ENCODE assay signal across 2 cellular contexts in the genomic region with DNA sequence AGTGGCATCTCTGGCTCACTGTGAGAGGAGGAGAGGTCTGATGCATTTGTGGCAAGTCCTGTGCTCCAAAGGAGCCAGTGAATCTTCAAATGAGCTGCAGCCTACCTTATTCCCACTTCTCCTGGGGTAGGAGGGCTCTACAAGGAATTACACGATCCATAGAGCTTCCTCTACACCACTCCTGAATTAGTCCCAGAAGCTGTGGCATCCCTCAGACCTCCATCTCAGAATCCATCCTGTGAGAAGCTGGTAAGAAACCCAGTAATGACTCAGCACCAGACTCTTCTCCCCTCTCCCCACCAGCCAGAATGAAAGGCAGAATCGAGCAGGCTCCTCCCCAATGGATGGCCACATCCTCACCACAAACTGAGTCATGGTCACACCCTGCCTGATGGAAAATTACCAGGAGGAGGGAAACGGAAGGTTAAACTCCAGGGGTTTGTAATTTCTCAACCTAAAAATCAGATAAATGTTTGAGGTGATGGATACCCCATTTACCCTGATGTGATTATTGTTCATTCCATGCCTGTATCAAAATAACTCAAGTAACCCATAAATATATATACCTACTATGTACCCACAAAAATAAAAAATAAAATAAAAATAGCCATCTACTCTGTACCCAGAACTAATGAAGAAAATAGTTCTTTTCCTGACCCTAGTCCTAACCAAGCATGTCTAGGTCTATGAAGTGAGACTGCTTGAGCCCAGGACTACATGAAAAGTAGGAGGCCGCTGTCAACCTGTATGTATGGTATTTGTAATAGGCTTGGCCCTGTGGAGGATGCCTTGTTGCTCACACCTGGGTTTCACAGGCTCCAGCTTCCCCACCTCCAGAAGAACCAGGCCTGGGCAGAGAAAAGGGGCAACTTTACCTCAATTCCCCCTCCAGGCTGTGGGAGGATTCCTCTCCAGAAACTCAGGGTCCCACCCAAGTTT.
TF ChIP-seq lines count a peak whose summit lies in the region.

No MANE protein-coding gene starts in this region.

TF ChIP-seq in A549, 52 proteins besides CTCF, POLR2A, EP300 and RAD21 (continues in another document):
- TF ChIP-seq FOSL2 (IDR thresholded peaks at IDR 0.05) (peak; percentile 87), FOSL2 (CRISPR knock-in tag; IDR thresholded peaks at IDR 0.05) (peak; percentile 96), NR3C1 (IDR thresholded peaks at IDR 0.05) (no peak), ZC3H11A (IDR thresholded peaks at IDR 0.05) (no peak), CBX2 (IDR thresholded peaks at IDR 0.05; ENCODE audit: borderline replicate concordance, low read depth) (no peak), CEBPB (IDR thresholded peaks at IDR 0.05) (peak; percentile 59 to 80), RARB (CRISPR knock-in tag; IDR thresholded peaks at IDR 0.05) (no peak), FOXS1 (CRISPR knock-in tag; IDR thresholded peaks at IDR 0.05) (no peak), KDM5A (IDR thresholded peaks at IDR 0.05) (no peak), HOXB13 (CRISPR knock-in tag; IDR thresholded peaks at IDR 0.05; ENCODE audit: low read depth) (no peak), FOSB (CRISPR knock-in tag; IDR thresholded peaks at IDR 0.05) (no peak; the same call in 1 of the 2 replicates), HEYL (CRISPR knock-in tag; IDR thresholded peaks at IDR 0.05) (0 out of 2 replicates have a peak, but pooled peaks have one; percentile 17), CHD4 (IDR thresholded peaks at IDR 0.05; ENCODE audit: borderline replicate concordance) (no peak), NFE2L2 (conservative IDR thresholded peaks at IDR 0.05; ENCODE audit: low read length) (peak; percentile 96), BHLHE40 (IDR thresholded peaks at IDR 0.05; ENCODE audit: low read depth, low read length) (no peak), MAFK (IDR thresholded peaks at IDR 0.05; ENCODE audit: partially characterized antibody) (peak; percentile 98), HDAC2 (IDR thresholded peaks at IDR 0.05) (no peak), JUNB (IDR thresholded peaks at IDR 0.05) (peak; percentile 54; the same call in 1 of the 2 replicates), CBX8 (IDR thresholded peaks at IDR 0.05) (no peak), POLR2AphosphoS2 (conservative IDR thresholded peaks at IDR 0.05; ENCODE audit: low read length) (no peak), MAZ (IDR thresholded peaks at IDR 0.05; ENCODE audit: borderline replicate concordance, low read depth, low read length) (no peak), MYC (IDR thresholded peaks at IDR 0.05; ENCODE audit: borderline replicate concordance, low read length) (no peak), EHF (CRISPR knock-in tag; IDR thresholded peaks at IDR 0.05) (no peak; the same call in 1 of the 2 replicates), RCOR1 (IDR thresholded peaks at IDR 0.05; ENCODE audit: low read depth, low read length) (no peak), NPAS2 (CRISPR knock-in tag; IDR thresholded peaks at IDR 0.05; ENCODE audit: borderline replicate concordance) (no peak), RFX5 (IDR thresholded peaks at IDR 0.05) (no peak; the same call in 1 of the 2 replicates), RNF2 (IDR thresholded peaks at IDR 0.05; ENCODE audit: borderline replicate concordance, low read depth) (no peak), ZSCAN20 (CRISPR knock-in tag; IDR thresholded peaks at IDR 0.05) (0 out of 2 replicates have a peak, but pooled peaks have one; percentile 36), JUN (IDR thresholded peaks at IDR 0.05) (peak; percentile 97 to 99), PHF8 (IDR thresholded peaks at IDR 0.05; ENCODE audit: borderline replicate concordance, low read depth) (no peak), SREBF2 (IDR thresholded peaks at IDR 0.05) (no peak), CHD2 (IDR thresholded peaks at IDR 0.05; ENCODE audit: low read length, partially characterized antibody) (no peak)
- TF ChIP-seq, protein P1, sequence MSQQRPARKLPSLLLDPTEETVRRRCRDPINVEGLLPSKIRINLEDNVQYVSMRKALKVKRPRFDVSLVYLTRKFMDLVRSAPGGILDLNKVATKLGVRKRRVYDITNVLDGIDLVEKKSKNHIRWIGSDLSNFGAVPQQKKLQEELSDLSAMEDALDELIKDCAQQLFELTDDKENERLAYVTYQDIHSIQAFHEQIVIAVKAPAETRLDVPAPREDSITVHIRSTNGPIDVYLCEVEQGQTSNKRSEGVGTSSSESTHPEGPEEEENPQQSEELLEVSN (IDR thresholded peaks at IDR 0.05; ENCODE audit: borderline replicate concordance, low read depth) = no peak
- TF ChIP-seq, protein P2, sequence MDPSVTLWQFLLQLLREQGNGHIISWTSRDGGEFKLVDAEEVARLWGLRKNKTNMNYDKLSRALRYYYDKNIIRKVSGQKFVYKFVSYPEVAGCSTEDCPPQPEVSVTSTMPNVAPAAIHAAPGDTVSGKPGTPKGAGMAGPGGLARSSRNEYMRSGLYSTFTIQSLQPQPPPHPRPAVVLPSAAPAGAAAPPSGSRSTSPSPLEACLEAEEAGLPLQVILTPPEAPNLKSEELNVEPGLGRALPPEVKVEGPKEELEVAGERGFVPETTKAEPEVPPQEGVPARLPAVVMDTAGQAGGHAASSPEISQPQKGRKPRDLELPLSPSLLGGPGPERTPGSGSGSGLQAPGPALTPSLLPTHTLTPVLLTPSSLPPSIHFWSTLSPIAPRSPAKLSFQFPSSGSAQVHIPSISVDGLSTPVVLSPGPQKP (IDR thresholded peaks at IDR 0.05; ENCODE audit: low read depth, low read length) = no peak
- TF ChIP-seq, protein P3, sequence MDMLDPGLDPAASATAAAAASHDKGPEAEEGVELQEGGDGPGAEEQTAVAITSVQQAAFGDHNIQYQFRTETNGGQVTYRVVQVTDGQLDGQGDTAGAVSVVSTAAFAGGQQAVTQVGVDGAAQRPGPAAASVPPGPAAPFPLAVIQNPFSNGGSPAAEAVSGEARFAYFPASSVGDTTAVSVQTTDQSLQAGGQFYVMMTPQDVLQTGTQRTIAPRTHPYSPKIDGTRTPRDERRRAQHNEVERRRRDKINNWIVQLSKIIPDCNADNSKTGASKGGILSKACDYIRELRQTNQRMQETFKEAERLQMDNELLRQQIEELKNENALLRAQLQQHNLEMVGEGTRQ (IDR thresholded peaks at IDR 0.05) = no peak
- TF ChIP-seq, protein P4, sequence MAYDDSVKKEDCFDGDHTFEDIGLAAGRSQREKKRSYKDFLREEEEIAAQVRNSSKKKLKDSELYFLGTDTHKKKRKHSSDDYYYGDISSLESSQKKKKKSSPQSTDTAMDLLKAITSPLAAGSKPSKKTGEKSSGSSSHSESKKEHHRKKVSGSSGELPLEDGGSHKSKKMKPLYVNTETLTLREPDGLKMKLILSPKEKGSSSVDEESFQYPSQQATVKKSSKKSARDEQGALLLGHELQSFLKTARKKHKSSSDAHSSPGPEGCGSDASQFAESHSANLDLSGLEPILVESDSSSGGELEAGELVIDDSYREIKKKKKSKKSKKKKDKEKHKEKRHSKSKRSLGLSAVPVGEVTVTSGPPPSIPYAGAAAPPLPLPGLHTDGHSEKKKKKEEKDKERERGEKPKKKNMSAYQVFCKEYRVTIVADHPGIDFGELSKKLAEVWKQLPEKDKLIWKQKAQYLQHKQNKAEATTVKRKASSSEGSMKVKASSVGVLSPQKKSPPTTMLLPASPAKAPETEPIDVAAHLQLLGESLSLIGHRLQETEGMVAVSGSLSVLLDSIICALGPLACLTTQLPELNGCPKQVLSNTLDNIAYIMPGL (CRISPR knock-in tag; IDR thresholded peaks at IDR 0.05; ENCODE audit: borderline replicate concordance) = no peak
- TF ChIP-seq, protein P5, sequence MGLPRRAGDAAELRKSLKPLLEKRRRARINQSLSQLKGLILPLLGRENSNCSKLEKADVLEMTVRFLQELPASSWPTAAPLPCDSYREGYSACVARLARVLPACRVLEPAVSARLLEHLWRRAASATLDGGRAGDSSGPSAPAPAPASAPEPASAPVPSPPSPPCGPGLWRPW (IDR thresholded peaks at IDR 0.05) = no peak

TF ChIP-seq in SK-N-SH, 30 proteins besides CTCF, POLR2A, EP300 and RAD21 (continued from another document):
- peak; percentile 89 for TF ChIP-seq POLR2AphosphoS5 (IDR thresholded peaks at IDR 0.05; ENCODE audit: low read depth, low read length)
- TF ChIP-seq, protein P3 (IDR thresholded peaks at IDR 0.05; ENCODE audit: borderline replicate concordance, low read depth, low read length) = no peak
- TF ChIP-seq MEF2A (IDR thresholded peaks at IDR 0.05; ENCODE audit: borderline replicate concordance, low read depth) = no peak
- TF ChIP-seq, protein P6, sequence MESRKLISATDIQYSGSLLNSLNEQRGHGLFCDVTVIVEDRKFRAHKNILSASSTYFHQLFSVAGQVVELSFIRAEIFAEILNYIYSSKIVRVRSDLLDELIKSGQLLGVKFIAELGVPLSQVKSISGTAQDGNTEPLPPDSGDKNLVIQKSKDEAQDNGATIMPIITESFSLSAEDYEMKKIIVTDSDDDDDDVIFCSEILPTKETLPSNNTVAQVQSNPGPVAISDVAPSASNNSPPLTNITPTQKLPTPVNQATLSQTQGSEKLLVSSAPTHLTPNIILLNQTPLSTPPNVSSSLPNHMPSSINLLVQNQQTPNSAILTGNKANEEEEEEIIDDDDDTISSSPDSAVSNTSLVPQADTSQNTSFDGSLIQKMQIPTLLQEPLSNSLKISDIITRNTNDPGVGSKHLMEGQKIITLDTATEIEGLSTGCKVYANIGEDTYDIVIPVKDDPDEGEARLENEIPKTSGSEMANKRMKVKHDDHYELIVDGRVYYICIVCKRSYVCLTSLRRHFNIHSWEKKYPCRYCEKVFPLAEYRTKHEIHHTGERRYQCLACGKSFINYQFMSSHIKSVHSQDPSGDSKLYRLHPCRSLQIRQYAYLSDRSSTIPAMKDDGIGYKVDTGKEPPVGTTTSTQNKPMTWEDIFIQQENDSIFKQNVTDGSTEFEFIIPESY (IDR thresholded peaks at IDR 0.05; ENCODE audit: borderline replicate concordance, low read depth) = 0 out of 2 replicates have a peak, but pooled peaks have one; percentile 15
- TF ChIP-seq, protein P7, sequence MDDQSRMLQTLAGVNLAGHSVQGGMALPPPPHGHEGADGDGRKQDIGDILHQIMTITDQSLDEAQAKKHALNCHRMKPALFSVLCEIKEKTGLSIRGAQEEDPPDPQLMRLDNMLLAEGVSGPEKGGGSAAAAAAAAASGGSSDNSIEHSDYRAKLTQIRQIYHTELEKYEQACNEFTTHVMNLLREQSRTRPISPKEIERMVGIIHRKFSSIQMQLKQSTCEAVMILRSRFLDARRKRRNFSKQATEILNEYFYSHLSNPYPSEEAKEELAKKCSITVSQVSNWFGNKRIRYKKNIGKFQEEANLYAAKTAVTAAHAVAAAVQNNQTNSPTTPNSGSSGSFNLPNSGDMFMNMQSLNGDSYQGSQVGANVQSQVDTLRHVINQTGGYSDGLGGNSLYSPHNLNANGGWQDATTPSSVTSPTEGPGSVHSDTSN (IDR thresholded peaks at IDR 0.05) = peak; percentile 52
- peak; percentile 95 for TF ChIP-seq TAF1 (IDR thresholded peaks at IDR 0.05; ENCODE audit: borderline replicate concordance, low read depth, low read length)
- TF ChIP-seq MXI1 (IDR thresholded peaks at IDR 0.05; ENCODE audit: low read depth, low read length) = no peak
- peak; percentile 52; the same call in 1 of the 2 replicates for TF ChIP-seq YY1 (IDR thresholded peaks at IDR 0.05; ENCODE audit: low read depth)
- no peak for TF ChIP-seq RCOR1 (IDR thresholded peaks at IDR 0.05; ENCODE audit: low read length)
- TF ChIP-seq NRF1 (IDR thresholded peaks at IDR 0.05; ENCODE audit: low read depth, low read length) = no peak
- TF ChIP-seq ELF1 (IDR thresholded peaks at IDR 0.05) = no peak
- TF ChIP-seq RXRA (IDR thresholded peaks at IDR 0.05; ENCODE audit: borderline replicate concordance, low read depth) = 0 out of 2 replicates have a peak, but pooled peaks have one; percentile 37
- peak; percentile 74 for TF ChIP-seq TCF12 (IDR thresholded peaks at IDR 0.05)
- TF ChIP-seq FOSL2 (IDR thresholded peaks at IDR 0.05; ENCODE audit: borderline replicate concordance, low read depth) = peak; percentile 86
- no peak for TF ChIP-seq CHD2 (IDR thresholded peaks at IDR 0.05; ENCODE audit: low read length, partially characterized antibody)
- peak; percentile 82 for TF ChIP-seq JUND (IDR thresholded peaks at IDR 0.05)
- TF ChIP-seq, protein P8, sequence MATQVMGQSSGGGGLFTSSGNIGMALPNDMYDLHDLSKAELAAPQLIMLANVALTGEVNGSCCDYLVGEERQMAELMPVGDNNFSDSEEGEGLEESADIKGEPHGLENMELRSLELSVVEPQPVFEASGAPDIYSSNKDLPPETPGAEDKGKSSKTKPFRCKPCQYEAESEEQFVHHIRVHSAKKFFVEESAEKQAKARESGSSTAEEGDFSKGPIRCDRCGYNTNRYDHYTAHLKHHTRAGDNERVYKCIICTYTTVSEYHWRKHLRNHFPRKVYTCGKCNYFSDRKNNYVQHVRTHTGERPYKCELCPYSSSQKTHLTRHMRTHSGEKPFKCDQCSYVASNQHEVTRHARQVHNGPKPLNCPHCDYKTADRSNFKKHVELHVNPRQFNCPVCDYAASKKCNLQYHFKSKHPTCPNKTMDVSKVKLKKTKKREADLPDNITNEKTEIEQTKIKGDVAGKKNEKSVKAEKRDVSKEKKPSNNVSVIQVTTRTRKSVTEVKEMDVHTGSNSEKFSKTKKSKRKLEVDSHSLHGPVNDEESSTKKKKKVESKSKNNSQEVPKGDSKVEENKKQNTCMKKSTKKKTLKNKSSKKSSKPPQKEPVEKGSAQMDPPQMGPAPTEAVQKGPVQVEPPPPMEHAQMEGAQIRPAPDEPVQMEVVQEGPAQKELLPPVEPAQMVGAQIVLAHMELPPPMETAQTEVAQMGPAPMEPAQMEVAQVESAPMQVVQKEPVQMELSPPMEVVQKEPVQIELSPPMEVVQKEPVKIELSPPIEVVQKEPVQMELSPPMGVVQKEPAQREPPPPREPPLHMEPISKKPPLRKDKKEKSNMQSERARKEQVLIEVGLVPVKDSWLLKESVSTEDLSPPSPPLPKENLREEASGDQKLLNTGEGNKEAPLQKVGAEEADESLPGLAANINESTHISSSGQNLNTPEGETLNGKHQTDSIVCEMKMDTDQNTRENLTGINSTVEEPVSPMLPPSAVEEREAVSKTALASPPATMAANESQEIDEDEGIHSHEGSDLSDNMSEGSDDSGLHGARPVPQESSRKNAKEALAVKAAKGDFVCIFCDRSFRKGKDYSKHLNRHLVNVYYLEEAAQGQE (IDR thresholded peaks at IDR 0.05; ENCODE audit: low read depth, low read length) = 0 out of 2 replicates have a peak, but pooled peaks have one; percentile 41
- TF ChIP-seq NFIC (IDR thresholded peaks at IDR 0.05; ENCODE audit: borderline replicate concordance) = peak; percentile 28; the same call in 1 of the 2 replicates
TF ChIP-seq in SK-N-SH: peak in this region for 11.
